19 cellular contexts compared by ENCODE assay signal in genomic region chr2:154740360-154740759, GRCh38. TPM values are rescaled to one million over a fixed set of nuclear protein-coding genes. Genes with fewer than 3 reads are reported as not detected.
DNase-seq lines count a peak whose midpoint lies in the region.
"Had no signal": no experiment of that assay in that cellular context is flagged by ENCODE, and none has a peak within 500 bp of the region (broad histone marks: within the 10 kb centered on the region; RNA-seq: fewer than 3 reads in every experiment).

No MANE protein-coding gene starts in this region.

- in situ Hi-C loops in G401 (cut with HindIII; ENCODE audit: low sequenced_read_pairs), result no loop called here

- DNase-seq in COR-L47 (lab: John Stamatoyannopoulos, UW) (peak; percentile 46), G401 (ENCODE audit: low spot score) (peak; percentile 98), NCI-H2171 treated with DMSO at 0.1 percent for 48 hours (lab: John Stamatoyannopoulos, UW) (peak; percentile 99), cerebellar cortex (ENCODE audit: low spot score) (peak; percentile 98), GM19238 (ENCODE audit: insufficient read length, low spot score) (no peak), KG1 (lab: John Stamatoyannopoulos, UW) (no peak), NOMO-1 (lab: John Stamatoyannopoulos, UW; ENCODE audit: unreplicated experiment in 2 of 2) (no peak), Kasumi-1 (lab: John Stamatoyannopoulos, UW) (no peak)
- DNase-seq: ACHN; CD4-positive, alpha-beta T cell; Karpas-422; NCI-H1417 treated with DMSO at 0.1 percent for 48 hours; NCI-H774; RPMI8226; SW 1271 had no signal

RNA-seq across cellular contexts. Expression of gene KCNJ3, which starts 41.9 kb away (rescaled TPM):
- not detected in 2 replicates for total RNA-seq in G401 (2014; rRNA removed; shearing (Covaris generic))
- total RNA-seq: B cell; CD4-positive, alpha-beta T cell; HepG2; OCI-LY7; SJSA1 had no signal

Comparison
In these comparisons a context has a peak if more than half of its experiments do, and no peak if none do; other contexts are left out.
1. DNase-seq: peak in COR-L47 (single experiment), G401 (single experiment), NCI-H2171 treated with DMSO at 0.1 percent for 48 hours (single experiment) and cerebellar cortex (single experiment); none in GM19238 (single experiment), KG1 (single experiment), NOMO-1 (0 of 2) and Kasumi-1 (0 of 2).